In the genomic region with DNA sequence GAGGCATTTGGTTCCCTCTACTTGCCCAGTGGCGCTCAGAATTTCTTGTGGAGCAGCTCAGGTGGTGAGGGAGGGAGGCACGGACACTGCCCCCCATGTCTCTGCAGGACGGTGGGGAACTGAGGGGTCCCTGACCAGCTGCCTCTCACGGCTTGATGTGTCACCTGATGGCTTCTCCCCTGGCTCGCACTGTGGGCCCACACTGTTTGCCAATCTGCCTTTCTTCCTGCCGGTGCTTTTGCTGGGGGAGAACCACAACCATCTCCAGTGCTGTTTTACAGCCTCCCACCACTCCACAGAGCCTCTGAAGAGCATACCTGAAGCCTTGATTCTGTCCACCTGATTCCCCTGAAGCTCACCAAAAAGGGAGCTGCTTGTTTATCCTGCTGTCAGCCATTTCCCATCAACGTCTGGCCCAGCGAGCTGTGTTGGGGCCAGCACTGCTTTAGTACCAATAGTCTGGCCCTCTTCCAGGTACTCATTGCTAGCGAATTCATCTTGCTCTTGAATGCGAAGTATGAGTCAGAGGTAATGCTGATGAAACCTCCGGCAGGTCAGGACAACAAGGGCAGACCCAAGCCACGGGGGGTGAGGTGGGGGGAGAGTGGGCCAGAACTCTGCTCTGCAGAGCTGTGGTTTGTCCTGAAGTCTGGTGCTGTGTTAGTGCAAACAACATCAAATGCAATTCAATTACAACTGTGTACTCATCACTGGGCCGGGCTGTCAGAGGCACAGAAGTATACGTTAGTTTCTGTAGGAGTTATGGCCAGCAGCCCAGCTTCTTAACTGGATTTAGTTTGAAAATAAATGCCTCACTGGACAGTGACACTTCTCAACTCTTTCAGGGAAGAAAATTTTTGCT, we compare ENCODE assay signal across 8 cellular contexts.
A peak's percentile ranks its signal among the peaks of the same experiment; 100 is the strongest.
DNase-seq lines count a peak whose midpoint lies in the region; ATAC-seq, FAIRE-seq and TF ChIP-seq lines count a peak whose summit lies in the region.

No MANE protein-coding gene starts in this region.

- ATAC-seq in GM23338 = no peak; the same call in 1 of the 3 replicates

- peaks cover 3% of the 10 kb centered on the region; the same call in 2 of the 3 replicates for H3K36me3 Mint-ChIP-seq in GM23338 (ENCODE audit: low read depth)
- H3K36me3 Mint-ChIP-seq in neural progenitor cell = no peaks in the 10 kb centered on the region

- H3K4me2 ChIP-seq in GM23338 (no peak overlapping the region), neural progenitor cell (no peak overlapping the region)

- H3K9me3 ChIP-seq in neural progenitor cell (ENCODE audit: low read depth) = no peaks in the 10 kb centered on the region

- H3K4me1 Mint-ChIP-seq in GM23338 (peaks cover 27% of the 10 kb centered on the region), neural progenitor cell (peaks cover 20% of the 10 kb centered on the region)

- no peaks in the 10 kb centered on the region for H3K79me2 ChIP-seq in GM23338 (replicated peaks; ENCODE audit: insufficient read depth)
- H3K79me2 ChIP-seq in neural progenitor cell (ENCODE audit: low read depth) = no peaks in the 10 kb centered on the region

- no peak for TF ChIP-seq POLR2A in erythroblast (IDR thresholded peaks at IDR 0.05; ENCODE audit: low read length)
- TF ChIP-seq POLR2A in GM12891 (IDR thresholded peaks at IDR 0.05; ENCODE audit: low read depth, low read length) = no peak

- peaks cover 20% of the 10 kb centered on the region for H3K4me1 ChIP-seq in GM23338 (ENCODE audit: insufficient read depth)
- peaks cover 5% of the 10 kb centered on the region for H3K4me1 ChIP-seq in neural progenitor cell

- H3F3A ChIP-seq in GM23338 (replicated peaks; ENCODE audit: low read depth) (no peaks in the 10 kb centered on the region), neural progenitor cell (ENCODE audit: low read depth) (no peaks in the 10 kb centered on the region)

- H3K4me3 Mint-ChIP-seq in GM23338 (no peak overlapping the region), neural progenitor cell (no peak overlapping the region)

- FAIRE-seq in GM12891 (lab: Jason Lieb, UNC) = no peak

- H3K4me3 ChIP-seq in GM23338 (no peak overlapping the region), neural progenitor cell (no peak overlapping the region)

- no peak overlapping the region for H3K9ac ChIP-seq in neural progenitor cell

- peak overlapping the region; percentile 84 for H3K27ac Mint-ChIP-seq in GM23338
- H3K27ac Mint-ChIP-seq in neural progenitor cell = peak overlapping the region; percentile 19

- H3K27ac ChIP-seq in GM23338 (ENCODE audit: low read depth) (peak overlapping the region; percentile 63; the same call in 1 of the 2 replicates), neural progenitor cell (no peak overlapping the region)

- no peaks in the 10 kb centered on the region for H3K9me2 ChIP-seq in GM23338 (ENCODE audit: insufficient read depth)

- no peaks in the 10 kb centered on the region; the same call in 1 of the 2 replicates for H3K36me3 ChIP-seq in GM23338 (ENCODE audit: insufficient read depth)
- H3K36me3 ChIP-seq in neural progenitor cell = no peaks in the 10 kb centered on the region

- no peak for TF ChIP-seq CTCF in GM23338 (conservative IDR thresholded peaks at IDR 0.05; ENCODE audit: low read depth in 2 of 2)
- TF ChIP-seq CTCF in neural progenitor cell (IDR thresholded peaks at IDR 0.05) = no peak
- no peak for TF ChIP-seq CTCF in GM20000 (IDR thresholded peaks at IDR 0.05; ENCODE audit: extremely low read depth, missing control alignments)

- no peaks in the 10 kb centered on the region for H3K27me3 Mint-ChIP-seq in GM23338 (ENCODE audit: insufficient read depth, low read depth, poor library complexity)
- peaks cover 5% of the 10 kb centered on the region for H3K27me3 Mint-ChIP-seq in neural progenitor cell (ENCODE audit: insufficient read depth, low read depth)

- no peaks in the 10 kb centered on the region for H3K27me3 ChIP-seq in GM23338 (ENCODE audit: insufficient read depth)
- no peaks in the 10 kb centered on the region for H3K27me3 ChIP-seq in neural progenitor cell

- peak overlapping the region; percentile 96 for H2AFZ ChIP-seq in GM23338
- no peak overlapping the region for H2AFZ ChIP-seq in neural progenitor cell (replicated peaks)

- H4K20me1 ChIP-seq in GM23338 (replicated peaks; ENCODE audit: insufficient read depth) (no peaks in the 10 kb centered on the region), neural progenitor cell (ENCODE audit: low read depth) (no peaks in the 10 kb centered on the region)

- H3K9me3 Mint-ChIP-seq in GM23338 (no peaks in the 10 kb centered on the region; the same call in 2 of the 3 replicates), neural progenitor cell (peaks cover 2% of the 10 kb centered on the region)

- DNase-seq in GM23338 (ENCODE audit: low spot score) (no peak), NCI-H69 (lab: John Stamatoyannopoulos, UW) (peak; percentile 94), erythroblast (lab: John Stamatoyannopoulos, UW) (peak; percentile 50 to 78), neural progenitor cell (ENCODE audit: low spot score) (no peak), GM20000 (ENCODE audit: low spot score) (no peak), T-helper 9 cell (no peak), GM12891 (ENCODE audit: insufficient read length, low spot score) (no peak), T-helper 2 cell (no peak)

TF ChIP-seq in GM23338, 12 proteins besides CTCF, POLR2A, EP300 and RAD21 (continues in another document):
- TF ChIP-seq JUNB (IDR thresholded peaks at IDR 0.05; ENCODE audit: unreplicated experiment) (no peak), EZH2phosphoT487 (IDR thresholded peaks at IDR 0.05; ENCODE audit: unreplicated experiment) (no peak), ZNF331 (CRISPR knock-in tag; IDR thresholded peaks at IDR 0.05; ENCODE audit: low read depth) (no peak)
- TF ChIP-seq, protein P1, sequence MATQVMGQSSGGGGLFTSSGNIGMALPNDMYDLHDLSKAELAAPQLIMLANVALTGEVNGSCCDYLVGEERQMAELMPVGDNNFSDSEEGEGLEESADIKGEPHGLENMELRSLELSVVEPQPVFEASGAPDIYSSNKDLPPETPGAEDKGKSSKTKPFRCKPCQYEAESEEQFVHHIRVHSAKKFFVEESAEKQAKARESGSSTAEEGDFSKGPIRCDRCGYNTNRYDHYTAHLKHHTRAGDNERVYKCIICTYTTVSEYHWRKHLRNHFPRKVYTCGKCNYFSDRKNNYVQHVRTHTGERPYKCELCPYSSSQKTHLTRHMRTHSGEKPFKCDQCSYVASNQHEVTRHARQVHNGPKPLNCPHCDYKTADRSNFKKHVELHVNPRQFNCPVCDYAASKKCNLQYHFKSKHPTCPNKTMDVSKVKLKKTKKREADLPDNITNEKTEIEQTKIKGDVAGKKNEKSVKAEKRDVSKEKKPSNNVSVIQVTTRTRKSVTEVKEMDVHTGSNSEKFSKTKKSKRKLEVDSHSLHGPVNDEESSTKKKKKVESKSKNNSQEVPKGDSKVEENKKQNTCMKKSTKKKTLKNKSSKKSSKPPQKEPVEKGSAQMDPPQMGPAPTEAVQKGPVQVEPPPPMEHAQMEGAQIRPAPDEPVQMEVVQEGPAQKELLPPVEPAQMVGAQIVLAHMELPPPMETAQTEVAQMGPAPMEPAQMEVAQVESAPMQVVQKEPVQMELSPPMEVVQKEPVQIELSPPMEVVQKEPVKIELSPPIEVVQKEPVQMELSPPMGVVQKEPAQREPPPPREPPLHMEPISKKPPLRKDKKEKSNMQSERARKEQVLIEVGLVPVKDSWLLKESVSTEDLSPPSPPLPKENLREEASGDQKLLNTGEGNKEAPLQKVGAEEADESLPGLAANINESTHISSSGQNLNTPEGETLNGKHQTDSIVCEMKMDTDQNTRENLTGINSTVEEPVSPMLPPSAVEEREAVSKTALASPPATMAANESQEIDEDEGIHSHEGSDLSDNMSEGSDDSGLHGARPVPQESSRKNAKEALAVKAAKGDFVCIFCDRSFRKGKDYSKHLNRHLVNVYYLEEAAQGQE (IDR thresholded peaks at IDR 0.05; ENCODE audit: unreplicated experiment) = no peak

TF ChIP-seq in GM12891, 5 proteins besides CTCF, POLR2A, EP300 and RAD21:
- TF ChIP-seq POLR2AphosphoS5 (IDR thresholded peaks at IDR 0.05; ENCODE audit: low read depth, low read length) (no peak), SPI1 (IDR thresholded peaks at IDR 0.05; ENCODE audit: low read depth, low read length) (no peak), PAX5 (IDR thresholded peaks at IDR 0.05; ENCODE audit: insufficient read depth, low read length, severe bottlenecking) (no peak), TAF1 (IDR thresholded peaks at IDR 0.05; ENCODE audit: low read depth, low read length) (no peak), POU2F2 (IDR thresholded peaks at IDR 0.05; ENCODE audit: low read depth, low read length) (no peak)

Comparison
In these comparisons a context has a peak if more than half of its experiments do, and no peak if none do; other contexts are left out.
1. DNase-seq: peak in NCI-H69 (single experiment) and erythroblast (2 of 2); none in GM23338 (single experiment), neural progenitor cell (single experiment), GM20000 (single experiment), T-helper 9 cell (single experiment), GM12891 (single experiment) and T-helper 2 cell (0 of 5).